In the genomic region with DNA sequence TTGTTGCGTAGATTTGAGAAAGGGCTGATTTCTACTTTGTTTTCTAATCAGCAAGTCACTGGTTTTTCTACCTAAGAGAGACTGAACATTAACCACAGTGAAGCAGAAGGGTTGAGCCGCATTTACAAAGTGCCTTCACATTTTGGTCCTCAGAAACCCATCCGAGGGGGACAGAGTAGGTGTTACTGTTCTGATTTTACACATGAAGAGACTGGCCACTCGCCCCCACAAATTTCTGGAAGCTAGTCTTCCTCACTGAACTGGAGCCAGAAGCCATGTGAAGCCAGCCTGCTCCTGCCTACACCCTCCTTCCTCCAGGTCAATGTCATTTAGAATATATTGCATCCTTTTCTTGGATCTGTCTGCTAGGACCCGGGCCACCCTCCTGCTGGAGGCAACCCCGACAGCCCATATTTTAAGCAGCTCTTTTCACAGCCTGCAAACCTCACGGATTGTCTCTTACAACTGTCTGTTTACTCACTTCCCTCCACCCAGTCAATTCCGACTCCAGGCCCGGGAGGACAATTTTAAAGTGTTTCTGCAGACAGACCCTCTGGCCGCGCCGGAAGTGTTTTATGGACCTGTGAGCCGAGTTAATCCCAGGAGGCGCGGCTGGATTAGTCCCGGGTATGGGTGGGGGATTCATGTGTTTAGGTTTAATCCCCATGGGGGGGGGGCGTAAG, we compare ENCODE assay signal across 8 cellular contexts.
DNase-seq lines count a peak whose midpoint lies in the region; ATAC-seq and TF ChIP-seq lines count a peak whose summit lies in the region.

No MANE protein-coding gene starts in this region.

- H3K4me1 ChIP-seq in left lung (peaks cover 6 to 61% of the 10 kb centered on the region in 2 donors), transverse colon (peaks cover 10 to 55% (median 31%) of the 10 kb centered on the region in 4 donors)

- H3K36me3 ChIP-seq in left lung (no peaks in the 10 kb centered on the region), transverse colon (no peaks in the 10 kb centered on the region)

- TF ChIP-seq EP300 in transverse colon (IDR thresholded peaks at IDR 0.05; ENCODE audit: low read depth), result no peak

- peaks cover 62% of the 10 kb centered on the region for H3K4me1 Mint-ChIP-seq in activated T-cell treated with anti-CD3 and anti-CD28 coated beads, Interleukin-2, amount 50 U/mL, for 24 hours (ENCODE audit: low read depth)
- H3K4me1 Mint-ChIP-seq in activated CD8-positive, alpha-beta T cell treated with anti-CD3 and anti-CD28 coated beads for 36 hours (ENCODE audit: low read depth), result peaks cover 27% of the 10 kb centered on the region

- H3K9me3 Mint-ChIP-seq in activated T-cell treated with anti-CD3 and anti-CD28 coated beads, Interleukin-2, amount 50 U/mL, for 24 hours, result no peaks in the 10 kb centered on the region
- H3K9me3 Mint-ChIP-seq in activated CD8-positive, alpha-beta T cell treated with anti-CD3 and anti-CD28 coated beads for 36 hours, result no peaks in the 10 kb centered on the region

- no peak for TF ChIP-seq CTCF in activated CD8-positive, alpha-beta T cell treated with anti-CD3 and anti-CD28 coated beads for 36 hours (IDR thresholded peaks at IDR 0.05)
- TF ChIP-seq CTCF in left lung (IDR thresholded peaks at IDR 0.05), result no peak
- no peak for TF ChIP-seq CTCF in transverse colon (IDR thresholded peaks at IDR 0.05)

- H3K27me3 ChIP-seq in left lung, result peaks cover 0 to 50% of the 10 kb centered on the region in 2 donors
- H3K27me3 ChIP-seq in transverse colon, result no peaks in the 10 kb centered on the region

- H3K9me3 ChIP-seq in left lung (no peaks in the 10 kb centered on the region), transverse colon (no peaks in the 10 kb centered on the region)

- intact Hi-C loops in activated CD8-positive, alpha-beta T cell treated with anti-CD3 and anti-CD28 coated beads for 36 hours (cut with micrococcal nuclease), result loop anchor here (5.0 to 10.0 kb wide), 5 partner anchors 74 to 556 kb away; partner anchors contain the start of gene BCOR
- intact Hi-C loops in left lung (cut with DNase I), result loop anchor here in 1 of 2 donors (10.0 kb wide), 1 partner anchor 156 kb away; no protein-coding TSS in a partner anchor
- intact Hi-C loops in transverse colon (cut with DNase I; ENCODE audit: low total_unique reads), result no loop called here

- WGBS in transverse colon (ENCODE audit: low coverage in 1 of 2), 2 donors, result 0 to 18% methylated on average over 2 to 16 of the region's 17 CpGs

- no peak for ATAC-seq in activated CD8-positive, alpha-beta T cell treated with anti-CD3 and anti-CD28 coated beads for 36 hours
- no peak for ATAC-seq in left lung

- in situ Hi-C loops in transverse colon (cut with MboI; ENCODE audit: low pct_ligation_motif_present in 1 of 4, low pct_unique_long_range_greater_than_20kb in 1 of 4, low sequenced_read_pairs in 3 of 4), result no loop called here

- peak overlapping the region; percentile 93 for H3K27ac Mint-ChIP-seq in activated T-cell treated with anti-CD3 and anti-CD28 coated beads, Interleukin-2, amount 50 U/mL, for 24 hours
- peak overlapping the region; percentile 97 for H3K27ac Mint-ChIP-seq in activated CD8-positive, alpha-beta T cell treated with anti-CD3 and anti-CD28 coated beads for 36 hours

- H3K27me3 Mint-ChIP-seq in activated T-cell treated with anti-CD3 and anti-CD28 coated beads, Interleukin-2, amount 50 U/mL, for 24 hours, result peaks cover 83% of the 10 kb centered on the region
- H3K27me3 Mint-ChIP-seq in activated CD8-positive, alpha-beta T cell treated with anti-CD3 and anti-CD28 coated beads for 36 hours, result no peaks in the 10 kb centered on the region

- POLR2A ChIA-PET in activated CD8-positive, alpha-beta T cell treated with anti-CD3 and anti-CD28 coated beads for 36 hours (lab: Charles Lee), result interaction anchor here (0.8 kb wide), 2 partner anchors 73 to 157 kb away, joined by 3 read pairs; partner anchors contain the start of gene BCOR

- peaks cover 29% of the 10 kb centered on the region for H3K36me3 Mint-ChIP-seq in activated T-cell treated with anti-CD3 and anti-CD28 coated beads, Interleukin-2, amount 50 U/mL, for 24 hours (ENCODE audit: low read depth)
- peaks cover 8% of the 10 kb centered on the region for H3K36me3 Mint-ChIP-seq in activated CD8-positive, alpha-beta T cell treated with anti-CD3 and anti-CD28 coated beads for 36 hours (ENCODE audit: low read depth)

- H3K27ac ChIP-seq in left lung (peak overlapping the region in 1 of 2 donors; percentile 78), transverse colon (peak overlapping the region; percentile 93 to 99 (median 98))

- CTCF ChIA-PET in activated CD8-positive, alpha-beta T cell treated with anti-CD3 and anti-CD28 coated beads for 36 hours (lab: Charles Lee), result no interaction called here

- DNase-seq in activated T-cell treated with anti-CD3 and anti-CD28 coated beads, Interleukin-2, amount 50 U/mL, for 24 hours, result peak; percentile 52
- DNase-seq in activated T-cell treated with anti-CD3 and anti-CD28 coated beads for 4 hours (no peak), left lung (no peak), transverse colon (no peak), Kasumi-1 (lab: John Stamatoyannopoulos, UW) (no peak), cerebellum (ENCODE audit: low spot score) (no peak), anterior cingulate cortex (lab: John Stamatoyannopoulos, UW) (no peak)
- DNase-seq in activated CD8-positive, alpha-beta T cell treated with anti-CD3 and anti-CD28 coated beads for 36 hours, result peak; percentile 43

- no peak for TF ChIP-seq POLR2A in transverse colon (IDR thresholded peaks at IDR 0.05)

- H3K4me3 ChIP-seq in left lung (peak overlapping the region; percentile 25 to 42), transverse colon (peak overlapping the region in 3 of 4 donors; percentile 35 to 54 (median 37))

- peak overlapping the region; percentile 79 for H3K4me3 Mint-ChIP-seq in activated T-cell treated with anti-CD3 and anti-CD28 coated beads, Interleukin-2, amount 50 U/mL, for 24 hours
- H3K4me3 Mint-ChIP-seq in activated CD8-positive, alpha-beta T cell treated with anti-CD3 and anti-CD28 coated beads for 36 hours, result peak overlapping the region; percentile 85

Comparison
In these comparisons a context has a peak if more than half of its experiments do, and no peak if none do; other contexts are left out.
1. DNase-seq: peak in activated T-cell treated with anti-CD3 and anti-CD28 coated beads, Interleukin-2, amount 50 U/mL, for 24 hours (single experiment) and activated CD8-positive, alpha-beta T cell treated with anti-CD3 and anti-CD28 coated beads for 36 hours (single experiment); none in activated T-cell treated with anti-CD3 and anti-CD28 coated beads for 4 hours (single experiment), left lung (0 of 2), transverse colon (single experiment), Kasumi-1 (0 of 2), cerebellum (single experiment) and anterior cingulate cortex (0 of 58).